8 cellular contexts compared by ENCODE assay signal in the genomic region with DNA sequence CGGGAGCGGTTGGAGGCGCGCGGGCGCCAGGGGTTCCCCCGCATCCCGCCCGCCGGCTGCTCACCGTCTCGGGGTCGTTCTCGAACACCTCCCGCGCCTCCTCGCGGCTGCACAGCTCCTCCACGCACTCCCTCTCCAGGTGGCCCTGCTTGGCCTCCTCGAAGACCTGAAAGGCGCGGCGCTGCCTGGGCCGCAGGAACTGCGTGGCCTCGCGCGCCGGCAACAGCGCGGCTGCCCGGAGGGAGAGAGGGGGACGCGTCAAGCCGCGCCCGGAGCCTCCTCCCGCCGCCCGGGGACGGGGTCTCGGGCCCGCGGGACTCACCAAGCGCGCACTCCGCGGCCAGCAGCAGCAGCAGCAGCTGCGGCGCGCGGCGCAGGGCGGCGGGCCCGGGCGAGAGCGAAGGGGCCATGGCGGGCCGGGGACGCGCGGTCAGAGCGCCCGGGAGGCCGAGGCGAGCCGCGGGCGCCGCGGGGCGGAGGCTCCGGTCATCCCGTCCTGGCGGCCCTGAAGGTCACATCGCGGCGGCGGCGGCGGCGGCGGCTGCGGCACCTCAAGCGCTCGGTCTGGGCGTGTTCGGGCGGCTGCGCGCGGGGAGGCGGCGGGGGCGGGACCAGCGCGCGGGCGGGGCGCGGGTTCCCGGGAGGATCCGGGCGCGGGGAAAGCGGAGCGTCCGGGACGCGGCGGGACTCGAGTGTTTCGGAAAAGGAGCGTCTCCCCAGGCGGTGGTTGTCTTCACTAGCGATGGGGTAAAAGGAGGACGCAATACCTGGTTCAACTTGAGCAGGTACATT. TPM values are rescaled to one million over a fixed set of nuclear protein-coding genes. Genes with fewer than 3 reads are reported as not detected.
DNase-seq lines count a peak whose midpoint lies in the region; ATAC-seq and TF ChIP-seq lines count a peak whose summit lies in the region.

GAS6 (minus strand) TSS at position 566 of the 792 bp plus-strand sequence; CDS start at position 410, 156 bp downstream.

- TF ChIP-seq CTCF in AG09309 (IDR thresholded peaks at IDR 0.05; ENCODE audit: control insufficient read depth, insufficient read depth, low read depth, low read length, missing control alignments) = no peak
- no peak for TF ChIP-seq CTCF in GM20000 (IDR thresholded peaks at IDR 0.05; ENCODE audit: extremely low read depth, missing control alignments)
- TF ChIP-seq CTCF in colonic mucosa (IDR thresholded peaks at IDR 0.05) = no peak

- intact Hi-C loops in colonic mucosa (cut with DNase I) = no loop called here

- no peak for ATAC-seq in HG02610 (IDR thresholded peaks at IDR 0.05; ENCODE audit: unreplicated experiment)

- no peaks in the 10 kb centered on the region for H3K27me3 ChIP-seq in colonic mucosa

- DNase-seq in AG09309 (ENCODE audit: low read depth) (no peak), GM20000 (ENCODE audit: low spot score) (peak; percentile 77), RKO (ENCODE audit: low spot score) (peak; percentile 34), colonic mucosa (peak; percentile 83), left kidney (ENCODE audit: low read depth, low spot score) (peak; percentile 74), T-helper 9 cell (no peak)
- DNase-seq in stimulated activated naive CD4-positive, alpha-beta T cell treated with Interleukin-2 at 50 U/mL for 16 hours (lab: John Stamatoyannopoulos, UW) = peak; percentile 15

- peak within 1 kb of the TSS; percentile 84 for H3K27ac ChIP-seq in colonic mucosa

- H3K4me3 ChIP-seq in AG09309 (ENCODE audit: control insufficient read depth, low read depth, low read length) = peak within 1 kb of the TSS; percentile 60
- peak within 1 kb of the TSS; percentile 80 for H3K4me3 ChIP-seq in colonic mucosa

- H3K9ac ChIP-seq in colonic mucosa (ENCODE audit: low read depth in 2 of 2, low read length in 2 of 2) = peak within 1 kb of the TSS; percentile 83 to 90

- H3K36me3 ChIP-seq in colonic mucosa = no peaks in the 10 kb centered on the region

- peaks cover 14% of the 10 kb centered on the region for H3K4me1 ChIP-seq in colonic mucosa

- no peaks in the 10 kb centered on the region for H3K9me3 ChIP-seq in colonic mucosa

RNA-seq across cellular contexts. Expression of gene GAS6, which starts in this region (rescaled TPM):
- total RNA-seq in colonic mucosa = 100 to 1,000 TPM; 118 to 121 TPM

Comparison
In these comparisons a context has a peak if more than half of its experiments do, and no peak if none do; other contexts are left out.
1. DNase-seq: peak in GM20000 (single experiment), RKO (single experiment), colonic mucosa (single experiment), left kidney (single experiment) and stimulated activated naive CD4-positive, alpha-beta T cell treated with Interleukin-2 at 50 U/mL for 16 hours (single experiment); none in AG09309 (single experiment) and T-helper 9 cell (single experiment).